Comparison of ENCODE assay signal across 1 cellular context in genomic region chr16:30187556-30187865, GRCh38.
A peak's percentile ranks its signal among the peaks of the same experiment; 100 is the strongest.
TF ChIP-seq lines count a peak whose summit lies in the region.

No MANE protein-coding gene starts in this region.

TF ChIP-seq in HCT116, 20 proteins besides CTCF, POLR2A, EP300 and RAD21:
- no peak for TF ChIP-seq ATF3 (IDR thresholded peaks at IDR 0.05)
- TF ChIP-seq POLR2AphosphoS5 (IDR thresholded peaks at IDR 0.05; ENCODE audit: low read depth, low read length) = 0 out of 2 replicates have a peak, but pooled peaks have one; percentile 1
